ENCODE assay signal across 8 cellular contexts in genomic region chr4:82889287-82889686, GRCh38. TPM values are rescaled to one million over a fixed set of nuclear protein-coding genes. Genes with fewer than 3 reads are reported as not detected.
DNase-seq lines count a peak whose midpoint lies in the region; ATAC-seq and TF ChIP-seq lines count a peak whose summit lies in the region.

No MANE protein-coding gene starts in this region.

- no peak overlapping the region for H3K27ac ChIP-seq in CD4-positive, alpha-beta T cell (ENCODE audit: low read depth, low read length)
- H3K27ac ChIP-seq in colonic mucosa: no peak overlapping the region

- no peaks in the 10 kb centered on the region for H3K9me3 ChIP-seq in CD4-positive, alpha-beta T cell (ENCODE audit: control insufficient read depth, low read length)
- no peaks in the 10 kb centered on the region for H3K9me3 ChIP-seq in Loucy (ENCODE audit: insufficient read depth, low read depth, low read length)
- no peaks in the 10 kb centered on the region for H3K9me3 ChIP-seq in colonic mucosa

- no peak for TF ChIP-seq CTCF in CD4-positive, alpha-beta T cell (IDR thresholded peaks at IDR 0.05)
- TF ChIP-seq CTCF in Loucy (conservative IDR thresholded peaks at IDR 0.05; ENCODE audit: low read length) (no peak), colonic mucosa (IDR thresholded peaks at IDR 0.05) (no peak), nephron (IDR thresholded peaks at IDR 0.05; ENCODE audit: unreplicated experiment in 3 of 3) (no peak)

- peak overlapping the region; percentile 91 for H3K4me3 Mint-ChIP-seq in CD4-positive, alpha-beta T cell
- H3K4me3 Mint-ChIP-seq in nephron: peak overlapping the region; percentile 95 to 99 (median 95)

- no peaks in the 10 kb centered on the region for H3K27me3 Mint-ChIP-seq in CD4-positive, alpha-beta T cell
- no peaks in the 10 kb centered on the region for H3K27me3 Mint-ChIP-seq in nephron (ENCODE audit: low read depth)

- no peaks in the 10 kb centered on the region for H3K9me3 Mint-ChIP-seq in CD4-positive, alpha-beta T cell
- no peaks in the 10 kb centered on the region for H3K9me3 Mint-ChIP-seq in nephron

- H3K27me3 ChIP-seq in CD4-positive, alpha-beta T cell (ENCODE audit: control insufficient read depth, insufficient read depth, low read length): no peaks in the 10 kb centered on the region
- H3K27me3 ChIP-seq in Loucy (ENCODE audit: insufficient read depth, low read length, poor library complexity, severe bottlenecking) (no peaks in the 10 kb centered on the region), colonic mucosa (no peaks in the 10 kb centered on the region)

- H3K27ac Mint-ChIP-seq in CD4-positive, alpha-beta T cell: peak overlapping the region; percentile 99
- peak overlapping the region; percentile 96 to 99 (median 97) for H3K27ac Mint-ChIP-seq in nephron

- CTCF ChIA-PET in CD4-positive, alpha-beta T cell (lab: Charles Lee): interaction anchor here (0.7 to 1.6 kb wide), 5 partner anchors 10 to 459 kb away, joined by 3 to 5 read pairs (median 4); partner anchors contain the start of gene HNRNPDL

- H3K4me1 Mint-ChIP-seq in CD4-positive, alpha-beta T cell (ENCODE audit: low read depth): peaks cover 62% of the 10 kb centered on the region
- peaks cover 42% of the 10 kb centered on the region for H3K4me1 Mint-ChIP-seq in nephron

- intact Hi-C loops in CD4-positive, alpha-beta T cell (cut with DNase I, micrococcal nuclease): no loop called here
- intact Hi-C loops in colonic mucosa (cut with DNase I): no loop called here

- H3K4me2 ChIP-seq in Loucy (ENCODE audit: low read depth, low read length, poor library complexity, severe bottlenecking): peak overlapping the region; percentile 93

- H3K9me2 ChIP-seq in Loucy (replicated peaks; ENCODE audit: low read depth, low read length): no peaks in the 10 kb centered on the region

- POLR2A ChIA-PET in CD4-positive, alpha-beta T cell (lab: Charles Lee): interaction anchor here (1.3 to 4.2 kb wide), 3 partner anchors 11 to 146 kb away, joined by 5 to 51 read pairs (median 9); partner anchors contain the start of genes COPS4 and THAP9

- ATAC-seq in CD4-positive, alpha-beta T cell (ENCODE audit: poor library complexity): no peak
- ATAC-seq in GM19452 (IDR thresholded peaks at IDR 0.05; ENCODE audit: unreplicated experiment): no peak

- peaks cover 17% of the 10 kb centered on the region; the same call in 1 of the 2 replicates for H3F3A ChIP-seq in Loucy (ENCODE audit: low read depth)

- H3K4me1 ChIP-seq in Loucy (ENCODE audit: insufficient read depth, low read length, poor library complexity, severe bottlenecking) (peaks cover 58% of the 10 kb centered on the region), colonic mucosa (no peaks in the 10 kb centered on the region)

- peak overlapping the region; percentile 90 for H3K9ac ChIP-seq in Loucy (ENCODE audit: low read depth, low read length, poor library complexity, severe bottlenecking)
- H3K9ac ChIP-seq in colonic mucosa (ENCODE audit: low read depth in 2 of 2, low read length in 2 of 2): no peak overlapping the region

- no peak overlapping the region for H2AFZ ChIP-seq in Loucy (ENCODE audit: low read length)

- peaks cover 36% of the 10 kb centered on the region for H4K20me1 ChIP-seq in Loucy (ENCODE audit: insufficient read depth, low read length, poor library complexity, severe bottlenecking)

- H3K4me3 ChIP-seq in Loucy (ENCODE audit: low read length, poor library complexity, severe bottlenecking) (peak overlapping the region; percentile 92), colonic mucosa (peak overlapping the region; percentile 55)

- peaks cover 50% of the 10 kb centered on the region for H3K36me3 Mint-ChIP-seq in CD4-positive, alpha-beta T cell (ENCODE audit: low read depth)
- peaks cover 24% of the 10 kb centered on the region for H3K36me3 Mint-ChIP-seq in nephron (ENCODE audit: low read depth)

- peaks cover 13% of the 10 kb centered on the region; the same call in 1 of the 2 replicates for H3K36me3 ChIP-seq in Loucy (ENCODE audit: insufficient read depth, low read length)
- no peaks in the 10 kb centered on the region for H3K36me3 ChIP-seq in colonic mucosa

- peaks cover 91% of the 10 kb centered on the region for H3K79me2 ChIP-seq in Loucy (ENCODE audit: insufficient read depth, low read length)

- DNase-seq in CD4-positive, alpha-beta T cell: no peak
- DNase-seq in colonic mucosa (no peak), D341Med (ENCODE audit: low spot score) (no peak), cerebellar nuclear complex (lab: John Stamatoyannopoulos, UW) (no peak)
- DNase-seq in stimulated activated CD4-positive, alpha-beta T cell treated with anti-CD3 and anti-CD28 coated beads, Interleukin-4, amount 100 ng/mL, for 1 hour: no peak

RNA-seq across cellular contexts. Expression of gene SEC31A, which starts 1.7 kb away (rescaled TPM):
- total RNA-seq in CD4-positive, alpha-beta T cell: 100 to 1,000 TPM; 130 to 131 TPM
- total RNA-seq in colonic mucosa: 100 to 1,000 TPM; 158 to 188 TPM

RNA-seq across cellular contexts. Expression of gene THAP9, which starts 11.2 kb away (rescaled TPM):
- 1 to 10 TPM; 3.8 to 4.3 TPM for total RNA-seq in CD4-positive, alpha-beta T cell
- total RNA-seq in colonic mucosa: 1 to 10 TPM; 3.5 to 4.6 TPM
